Comparison of ENCODE assay signal across 1 cellular context in genomic region chr17:38583833-38584349, GRCh38.
TF ChIP-seq lines count a peak whose summit lies in the region.

No MANE protein-coding gene starts in this region.

TF ChIP-seq in H1, 55 proteins besides CTCF, POLR2A, EP300 and RAD21:
- TF ChIP-seq BCL11A (IDR thresholded peaks at IDR 0.05; ENCODE audit: low read depth in 2 of 2, low read length in 2 of 2), result no peak
